Comparison of ENCODE assay signal across 1 cellular context in genomic region chr17:82494236-82495055, GRCh38.
TF ChIP-seq lines count a peak whose summit lies in the region.

No MANE protein-coding gene starts in this region.

TF ChIP-seq in HepG2, 621 proteins besides CTCF, POLR2A, EP300 and RAD21 (continued from another document and continues in another):
- TF ChIP-seq HOMEZ (CRISPR knock-in tag; IDR thresholded peaks at IDR 0.05; ENCODE audit: low read depth) = peak; percentile 44; the same call in 1 of the 2 replicates
- TF ChIP-seq ZNF558 (CRISPR knock-in tag; IDR thresholded peaks at IDR 0.05; ENCODE audit: borderline replicate concordance) = 0 out of 2 replicates have a peak, but pooled peaks have one; percentile 62
- peak; percentile 93 for TF ChIP-seq IRF9 (CRISPR knock-in tag; IDR thresholded peaks at IDR 0.05; ENCODE audit: borderline replicate concordance)
- peak; percentile 53 for TF ChIP-seq DMAP1 (CRISPR knock-in tag; IDR thresholded peaks at IDR 0.05)
- no peak; the same call in 1 of the 2 replicates for TF ChIP-seq BCL6 (CRISPR knock-in tag; IDR thresholded peaks at IDR 0.05)
- peak; percentile 60; the same call in 1 of the 2 replicates for TF ChIP-seq ZNF644 (CRISPR knock-in tag; IDR thresholded peaks at IDR 0.05; ENCODE audit: low read depth)
- no peak; the same call in 1 of the 2 replicates for TF ChIP-seq ZNF3 (CRISPR knock-in tag; IDR thresholded peaks at IDR 0.05)
- TF ChIP-seq ZBTB7A (CRISPR knock-in tag; IDR thresholded peaks at IDR 0.05) = no peak
- 0 out of 2 replicates have a peak, but pooled peaks have one; percentile 40 for TF ChIP-seq MZF1 (CRISPR knock-in tag; IDR thresholded peaks at IDR 0.05; ENCODE audit: borderline replicate concordance)
- TF ChIP-seq ZNF264 (CRISPR knock-in tag; IDR thresholded peaks at IDR 0.05) = peak; percentile 65; the same call in 1 of the 2 replicates
- TF ChIP-seq SP4 (CRISPR knock-in tag; IDR thresholded peaks at IDR 0.05) = peak; percentile 92
- TF ChIP-seq HOXA9 (CRISPR knock-in tag; IDR thresholded peaks at IDR 0.05; ENCODE audit: borderline replicate concordance) = no peak
- TF ChIP-seq ZNF724P (CRISPR knock-in tag; IDR thresholded peaks at IDR 0.05; ENCODE audit: borderline replicate concordance) = peak; percentile 63; the same call in 1 of the 2 replicates
- no peak for TF ChIP-seq KAT2B (IDR thresholded peaks at IDR 0.05; ENCODE audit: borderline replicate concordance, low read depth, low read length)
- TF ChIP-seq, protein P1, sequence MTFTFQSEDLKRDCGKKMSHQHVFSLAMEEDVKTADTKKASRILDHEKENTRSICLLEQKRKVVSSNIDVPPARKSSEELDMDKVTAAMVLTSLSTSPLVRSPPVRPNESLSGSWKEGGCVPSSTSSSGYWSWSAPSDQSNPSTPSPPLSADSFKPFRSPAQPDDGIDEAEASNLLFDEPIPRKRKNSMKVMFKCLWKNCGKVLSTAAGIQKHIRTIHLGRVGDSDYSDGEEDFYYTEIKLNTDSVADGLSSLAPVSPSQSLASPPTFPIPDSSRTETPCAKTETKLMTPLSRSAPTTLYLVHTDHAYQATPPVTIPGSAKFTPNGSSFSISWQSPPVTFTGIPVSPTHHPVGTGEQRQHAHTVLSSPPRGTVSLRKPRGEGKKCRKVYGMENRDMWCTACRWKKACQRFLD (CRISPR knock-in tag; IDR thresholded peaks at IDR 0.05; ENCODE audit: borderline replicate concordance) = no peak; the same call in none of the 2 replicates
- TF ChIP-seq, protein P2, sequence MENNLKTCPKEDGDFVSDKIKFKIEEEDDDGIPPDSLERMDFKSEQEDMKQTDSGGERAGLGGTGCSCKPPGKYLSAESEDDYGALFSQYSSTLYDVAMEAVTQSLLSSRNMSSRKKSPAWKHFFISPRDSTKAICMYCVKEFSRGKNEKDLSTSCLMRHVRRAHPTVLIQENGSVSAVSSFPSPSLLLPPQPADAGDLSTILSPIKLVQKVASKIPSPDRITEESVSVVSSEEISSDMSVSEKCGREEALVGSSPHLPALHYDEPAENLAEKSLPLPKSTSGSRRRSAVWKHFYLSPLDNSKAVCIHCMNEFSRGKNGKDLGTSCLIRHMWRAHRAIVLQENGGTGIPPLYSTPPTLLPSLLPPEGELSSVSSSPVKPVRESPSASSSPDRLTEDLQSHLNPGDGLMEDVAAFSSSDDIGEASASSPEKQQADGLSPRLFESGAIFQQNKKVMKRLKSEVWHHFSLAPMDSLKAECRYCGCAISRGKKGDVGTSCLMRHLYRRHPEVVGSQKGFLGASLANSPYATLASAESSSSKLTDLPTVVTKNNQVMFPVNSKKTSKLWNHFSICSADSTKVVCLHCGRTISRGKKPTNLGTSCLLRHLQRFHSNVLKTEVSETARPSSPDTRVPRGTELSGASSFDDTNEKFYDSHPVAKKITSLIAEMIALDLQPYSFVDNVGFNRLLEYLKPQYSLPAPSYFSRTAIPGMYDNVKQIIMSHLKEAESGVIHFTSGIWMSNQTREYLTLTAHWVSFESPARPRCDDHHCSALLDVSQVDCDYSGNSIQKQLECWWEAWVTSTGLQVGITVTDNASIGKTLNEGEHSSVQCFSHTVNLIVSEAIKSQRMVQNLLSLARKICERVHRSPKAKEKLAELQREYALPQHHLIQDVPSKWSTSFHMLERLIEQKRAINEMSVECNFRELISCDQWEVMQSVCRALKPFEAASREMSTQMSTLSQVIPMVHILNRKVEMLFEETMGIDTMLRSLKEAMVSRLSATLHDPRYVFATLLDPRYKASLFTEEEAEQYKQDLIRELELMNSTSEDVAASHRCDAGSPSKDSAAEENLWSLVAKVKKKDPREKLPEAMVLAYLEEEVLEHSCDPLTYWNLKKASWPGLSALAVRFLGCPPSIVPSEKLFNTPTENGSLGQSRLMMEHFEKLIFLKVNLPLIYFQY (CRISPR knock-in tag; IDR thresholded peaks at IDR 0.05; ENCODE audit: borderline replicate concordance) = peak; percentile 99
- TF ChIP-seq KIAA2018 (CRISPR knock-in tag; IDR thresholded peaks at IDR 0.05; ENCODE audit: borderline replicate concordance) = no peak
- TF ChIP-seq ELF1 (CRISPR knock-in tag; IDR thresholded peaks at IDR 0.05) = peak; percentile 67; the same call in 1 of the 2 replicates
- TF ChIP-seq, protein P3, sequence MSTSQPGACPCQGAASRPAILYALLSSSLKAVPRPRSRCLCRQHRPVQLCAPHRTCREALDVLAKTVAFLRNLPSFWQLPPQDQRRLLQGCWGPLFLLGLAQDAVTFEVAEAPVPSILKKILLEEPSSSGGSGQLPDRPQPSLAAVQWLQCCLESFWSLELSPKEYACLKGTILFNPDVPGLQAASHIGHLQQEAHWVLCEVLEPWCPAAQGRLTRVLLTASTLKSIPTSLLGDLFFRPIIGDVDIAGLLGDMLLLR (CRISPR knock-in tag; IDR thresholded peaks at IDR 0.05) = 0 out of 2 replicates have a peak, but pooled peaks have one; percentile 61
- TF ChIP-seq ZNF407 (CRISPR knock-in tag; IDR thresholded peaks at IDR 0.05; ENCODE audit: not compliant biosample characterization) = no peak
- TF ChIP-seq KLF6 (CRISPR knock-in tag; IDR thresholded peaks at IDR 0.05) = 0 out of 2 replicates have a peak, but pooled peaks have one; percentile 38
- TF ChIP-seq SRY (CRISPR knock-in tag; IDR thresholded peaks at IDR 0.05) = peak; percentile 60; the same call in 1 of the 2 replicates
- TF ChIP-seq ZIK1 (CRISPR knock-in tag; IDR thresholded peaks at IDR 0.05; ENCODE audit: borderline replicate concordance, low read depth) = peak; percentile 51; the same call in 1 of the 2 replicates
- TF ChIP-seq HHEX (CRISPR knock-in tag; IDR thresholded peaks at IDR 0.05) = 0 out of 2 replicates have a peak, but pooled peaks have one; percentile 56
- peak; percentile 85; the same call in 1 of the 2 replicates for TF ChIP-seq ZNF678 (CRISPR knock-in tag; IDR thresholded peaks at IDR 0.05)
- TF ChIP-seq ZNF207 (IDR thresholded peaks at IDR 0.05; ENCODE audit: borderline replicate concordance) = no peak
- TF ChIP-seq ZFYVE20 (CRISPR knock-in tag; IDR thresholded peaks at IDR 0.05; ENCODE audit: borderline replicate concordance, low read depth) = no peak; the same call in 1 of the 2 replicates
- TF ChIP-seq TEAD3 (CRISPR knock-in tag; optimal IDR thresholded peaks at IDR 0.05; ENCODE audit: borderline replicate concordance) = peak; percentile 82
- TF ChIP-seq ZFP37 (CRISPR knock-in tag; IDR thresholded peaks at IDR 0.05; ENCODE audit: borderline replicate concordance) = peak; percentile 50
